In genomic region chr22:19853058-19853878, GRCh38 we compare ENCODE assay signal across 1 cellular context.
TF ChIP-seq lines count a peak whose summit lies in the region.

No MANE protein-coding gene starts in this region.

TF ChIP-seq in A549, 52 proteins besides CTCF, POLR2A, EP300 and RAD21 (continued from another document):
- no peak for TF ChIP-seq REST (IDR thresholded peaks at IDR 0.05)
- TF ChIP-seq ZNF302 (CRISPR knock-in tag; IDR thresholded peaks at IDR 0.05) = no peak
- no peak for TF ChIP-seq FOSL2 (IDR thresholded peaks at IDR 0.05)
- no peak for TF ChIP-seq FOSL2 (CRISPR knock-in tag; IDR thresholded peaks at IDR 0.05)
- TF ChIP-seq EHF (CRISPR knock-in tag; IDR thresholded peaks at IDR 0.05) = no peak
- TF ChIP-seq HOXB5 (CRISPR knock-in tag; IDR thresholded peaks at IDR 0.05) = no peak
- TF ChIP-seq ZSCAN20 (CRISPR knock-in tag; IDR thresholded peaks at IDR 0.05) = no peak
- TF ChIP-seq KDM1A (IDR thresholded peaks at IDR 0.05; ENCODE audit: low read depth) = no peak
